8 cellular contexts compared by ENCODE assay signal in the genomic region with DNA sequence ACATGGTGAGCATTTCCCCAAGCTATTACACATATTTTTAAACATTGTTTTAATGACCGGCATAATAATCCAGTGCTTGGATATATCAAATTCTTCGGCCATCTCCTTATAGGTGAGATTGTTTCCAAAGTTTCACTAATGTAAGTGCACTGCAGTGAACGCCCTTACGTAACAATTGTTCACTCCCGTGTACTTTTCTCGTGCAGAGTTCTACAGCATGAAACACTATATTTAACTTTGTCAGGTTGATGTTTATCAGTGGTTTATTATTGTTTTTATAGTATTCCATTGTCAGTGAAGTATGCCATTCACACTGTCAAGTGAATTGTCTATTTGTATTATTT. TPM values are rescaled to one million over a fixed set of nuclear protein-coding genes. Genes with fewer than 3 reads are reported as not detected.
A peak's percentile ranks its signal among the peaks of the same experiment; 100 is the strongest.
DNase-seq lines count a peak whose midpoint lies in the region; ATAC-seq and TF ChIP-seq lines count a peak whose summit lies in the region.

No MANE protein-coding gene starts in this region.

- peaks cover 36 to 41% of the 10 kb centered on the region in 2 donors for H3K4me1 ChIP-seq in duodenal mucosa (ENCODE audit: control insufficient read depth in 1 of 2, insufficient read depth in 2 of 2, low read length in 2 of 2)

- DNase-seq in CD14-positive monocyte (ENCODE audit: low spot score) (no peak), NCI-H69 (lab: John Stamatoyannopoulos, UW) (peak; percentile 56), neural crest cell (ENCODE audit: low read depth, low spot score) (no peak), DMS79 treated with DMSO at 0.1 percent for 48 hours (lab: John Stamatoyannopoulos, UW) (no peak), UCSD-AML1 (lab: John Stamatoyannopoulos, UW; ENCODE audit: unreplicated experiment) (no peak), RPMI8226 (no peak)

- H3K4me3 Mint-ChIP-seq in CD14-positive monocyte: peak overlapping the region; percentile 31 to 73
- peak overlapping the region; percentile 97 for H3K4me3 Mint-ChIP-seq in neural crest cell

- H3K27ac Mint-ChIP-seq in CD14-positive monocyte: peak overlapping the region; percentile 76 to 97 (median 85)
- no peak overlapping the region for H3K27ac Mint-ChIP-seq in neural crest cell (ENCODE audit: unreplicated experiment)

- H3K36me3 ChIP-seq in duodenal mucosa (ENCODE audit: control insufficient read depth in 1 of 2, insufficient read depth in 2 of 2, low read length in 2 of 2): peaks cover 14 to 22% of the 10 kb centered on the region in 2 donors

- H3K9me3 Mint-ChIP-seq in CD14-positive monocyte (no peaks in the 10 kb centered on the region), neural crest cell (no peaks in the 10 kb centered on the region)

- H3K27ac ChIP-seq in duodenal mucosa (ENCODE audit: low read depth, low read length): peak overlapping the region; percentile 75

- H3K27me3 Mint-ChIP-seq in CD14-positive monocyte (ENCODE audit: low read depth in 3 of 3) (peaks cover 0 to 3% (median 0%) of the 10 kb centered on the region in 3 donors), neural crest cell (ENCODE audit: low read depth) (no peaks in the 10 kb centered on the region)

- H3K4me1 Mint-ChIP-seq in CD14-positive monocyte (peaks cover 38% of the 10 kb centered on the region), neural crest cell (peaks cover 33% of the 10 kb centered on the region)

- ATAC-seq in HG03565 (IDR thresholded peaks at IDR 0.05; ENCODE audit: unreplicated experiment): no peak

- TF ChIP-seq CTCF in CD14-positive monocyte (IDR thresholded peaks at IDR 0.05): no peak
- no peak for TF ChIP-seq CTCF in neural crest cell (conservative IDR thresholded peaks at IDR 0.05)

- H3K36me3 Mint-ChIP-seq in CD14-positive monocyte (peaks cover 13 to 25% of the 10 kb centered on the region in 2 donors), neural crest cell (ENCODE audit: low read depth) (peaks cover 4% of the 10 kb centered on the region)

- intact Hi-C loops in CD14-positive monocyte (cut with micrococcal nuclease): loop anchor here in 1 of 2 donors (1.0 to 5.0 kb wide), 2 partner anchors 8 to 64 kb away; a partner anchor contains a TSS

- no peaks in the 10 kb centered on the region for H3K27me3 ChIP-seq in duodenal mucosa (ENCODE audit: control insufficient read depth in 1 of 2, insufficient read depth in 2 of 2, low read length in 2 of 2)

- H3K9me3 ChIP-seq in duodenal mucosa (ENCODE audit: control insufficient read depth in 1 of 2, low read length in 2 of 2): no peaks in the 10 kb centered on the region

- H3K4me3 ChIP-seq in duodenal mucosa (ENCODE audit: low read depth in 1 of 2, low read length in 2 of 2): peak overlapping the region; percentile 71 to 77

- peak overlapping the region; percentile 74 for H3K9ac ChIP-seq in duodenal mucosa (ENCODE audit: low read depth in 1 of 2, low read length in 2 of 2)

RNA-seq across cellular contexts. Expression of a gene that starts 3.4 kb away (rescaled TPM):
- 1 to 10 TPM; 5.5 to 7.0 TPM for polyA plus RNA-seq in CD14-positive monocyte
- total RNA-seq in neural crest cell: 21.9 and 24.4 TPM in 2 replicates

RNA-seq across cellular contexts. Expression of a gene that starts 7.9 kb away (rescaled TPM):
- 10 to 100 TPM; 37.8 to 39.4 TPM for polyA plus RNA-seq in CD14-positive monocyte
- 33.9 and 38.1 TPM in 2 replicates for total RNA-seq in neural crest cell
